8 cellular contexts compared by ENCODE assay signal in genomic region chr3:57756528-57757401, GRCh38. TPM values are rescaled to one million over a fixed set of nuclear protein-coding genes. Genes with fewer than 3 reads are reported as not detected.
DNase-seq lines count a peak whose midpoint lies in the region; ATAC-seq and TF ChIP-seq lines count a peak whose summit lies in the region.

No MANE protein-coding gene starts in this region.

- DNase-seq in SIG-M5 treated with dmso at 0.1 percent for 504 hours (lab: John Stamatoyannopoulos, UW; ENCODE audit: unreplicated experiment) (peak; percentile 42), SIG-M5 (lab: John Stamatoyannopoulos, UW) (no peak), SK-N-SH (peak; percentile 73), left ventricle myocardium superior (peak; percentile 59), prostate gland (ENCODE audit: low spot score) (peak; percentile 24), NCI-H1092 treated with DMSO at 0.1 percent for 48 hours (lab: John Stamatoyannopoulos, UW) (no peak)

- peaks cover 56% of the 10 kb centered on the region for H3K79me2 ChIP-seq in SK-N-SH (ENCODE audit: insufficient read depth)

- H2AFZ ChIP-seq in SK-N-SH (ENCODE audit: low read depth): peak overlapping the region; percentile 100

- TF ChIP-seq POLR2A in prostate gland (IDR thresholded peaks at IDR 0.05): no peak

- no peak for TF ChIP-seq EP300 in SK-N-SH (IDR thresholded peaks at IDR 0.05; ENCODE audit: borderline replicate concordance in 1 of 2, low read depth in 1 of 2, low read length in 1 of 2)

- CTCF ChIA-PET in SK-N-SH (lab: Yijun Ruan, JAX): interaction anchor here (0.6 to 1.2 kb wide), 2 partner anchors 108 to 150 kb away, joined by 3 read pairs; no protein-coding TSS in a partner anchor

- peaks cover 26% of the 10 kb centered on the region for H4K20me1 ChIP-seq in SK-N-SH (ENCODE audit: insufficient read depth)

- WGBS in SK-N-SH (ENCODE audit: low lambda C conversion rate): 2% methylated on average over 21 of the region's 84 CpGs
- WGBS in adipose tissue, 3 donors: 0 to 1% (median 1%) methylated on average over 34 to 84 of the region's 84 CpGs
- under 1% methylated on average over 56 of the region's 84 CpGs for WGBS in prostate gland

- H3K4me3 ChIP-seq in SK-N-SH (ENCODE audit: low read depth in 2 of 2, low read length in 1 of 2): peak overlapping the region; percentile 89 to 94
- H3K4me3 ChIP-seq in prostate gland: peak overlapping the region; percentile 85 to 91

- intact Hi-C loops in left ventricle myocardium superior (cut with micrococcal nuclease): no loop called here
- intact Hi-C loops in prostate gland (cut with DNase I): loop anchor here (2.0 to 5.0 kb wide), 2 partner anchors 64 to 160 kb away; partner anchors contain the start of genes ARF4 and DENND6A

- peak overlapping the region; percentile 94 for H3K4me2 ChIP-seq in SK-N-SH

- no peak for TF ChIP-seq RAD21 in SK-N-SH (IDR thresholded peaks at IDR 0.05; ENCODE audit: low read length)

- H3K4me1 ChIP-seq in SK-N-SH (ENCODE audit: control insufficient read depth in 1 of 2, insufficient read depth in 2 of 2, low read depth in 1 of 2, low read length in 1 of 2): peaks cover 12 to 14% of the 10 kb centered on the region in 2 experiments; a peak in 3 of 4 replicates
- H3K4me1 ChIP-seq in prostate gland (replicated peaks): no peaks in the 10 kb centered on the region

- H3K36me3 ChIP-seq in SK-N-SH (replicated peaks in 1 of 2; ENCODE audit: control insufficient read depth in 1 of 2, insufficient read depth in 2 of 2, low read length in 1 of 2): peaks cover 9 to 33% of the 10 kb centered on the region in 2 experiments
- no peaks in the 10 kb centered on the region for H3K36me3 ChIP-seq in prostate gland

- peaks cover 9% of the 10 kb centered on the region for H3F3A ChIP-seq in SK-N-SH (replicated peaks; ENCODE audit: insufficient read depth)

- H3K9me3 ChIP-seq in SK-N-SH: no peaks in the 10 kb centered on the region
- no peaks in the 10 kb centered on the region for H3K9me3 ChIP-seq in prostate gland

- H3K27ac ChIP-seq in SK-N-SH (ENCODE audit: low read depth in 2 of 2, low read length in 1 of 2): peak overlapping the region; percentile 82 to 91
- peak overlapping the region; percentile 49 for H3K27ac ChIP-seq in adipose tissue (ENCODE audit: low read depth, low read length)
- H3K27ac ChIP-seq in prostate gland: peak overlapping the region; percentile 85

- H3K9ac ChIP-seq in SK-N-SH: peak overlapping the region; percentile 85

- H3K9me2 ChIP-seq in SK-N-SH: no peaks in the 10 kb centered on the region

- POLR2A ChIA-PET in SK-N-SH (lab: Yijun Ruan, JAX): interaction anchor here (0.6 to 1.7 kb wide), 3 partner anchors 64 to 159 kb away, joined by 3 to 7 read pairs (median 4); partner anchors contain the start of genes ARF4 and DENND6A

- ATAC-seq in HG03095 (IDR thresholded peaks at IDR 0.05; ENCODE audit: unreplicated experiment) (peak; percentile 11), left ventricle myocardium superior (peak; percentile 53)

- no peaks in the 10 kb centered on the region for H3K27me3 ChIP-seq in SK-N-SH (ENCODE audit: insufficient read depth)
- no peaks in the 10 kb centered on the region for H3K27me3 ChIP-seq in prostate gland (replicated peaks; ENCODE audit: insufficient read depth)

- TF ChIP-seq CTCF in SK-N-SH (IDR thresholded peaks at IDR 0.05) (no peak), prostate gland (IDR thresholded peaks at IDR 0.05) (peak in 1 of 4 experiments; percentile 7)

TF ChIP-seq in SK-N-SH, 30 proteins besides CTCF, POLR2A, EP300 and RAD21:
- TF ChIP-seq FOSL2 (IDR thresholded peaks at IDR 0.05; ENCODE audit: borderline replicate concordance, low read depth): peak; percentile 47
- TF ChIP-seq TEAD4 (IDR thresholded peaks at IDR 0.05; ENCODE audit: borderline replicate concordance, insufficient read depth): no peak
- TF ChIP-seq REST (IDR thresholded peaks at IDR 0.05; ENCODE audit: low read depth, low read length): no peak

RNA-seq across cellular contexts. Expression of gene SLMAP, which starts 0.7 kb away (rescaled TPM):
- polyA plus RNA-seq in SK-N-SH (2012; rRNA removed) (10.5 and 11.7 TPM in 2 replicates), adipose tissue (10 to 100 TPM in 2 of 3 donors, 1 to 10 TPM in 1; 7.8 to 21.8 (median 17.9) TPM)
- polyA plus RNA-seq in SK-N-SH (2012; cell fraction: cytosol; rRNA removed): 14.4 and 16.5 TPM in 2 replicates
- polyA plus RNA-seq in SK-N-SH (2012; cell fraction: nucleus; rRNA removed): 13.9 and 19.8 TPM in 2 replicates
- total RNA-seq in left ventricle myocardium superior (263 TPM), prostate gland (100 to 1,000 TPM in 1 of 2 donors, 10 to 100 TPM in 1; 76.3 to 131 TPM)

Comparison
In these comparisons a context has a peak if more than half of its experiments do, and no peak if none do; other contexts are left out.
1. DNase-seq: peak in SIG-M5 treated with dmso at 0.1 percent for 504 hours (single experiment), SK-N-SH (single experiment), left ventricle myocardium superior (single experiment) and prostate gland (single experiment); none in SIG-M5 (single experiment) and NCI-H1092 treated with DMSO at 0.1 percent for 48 hours (single experiment).
2. Peak in every context shown above with its lines, with median percentiles within 50 percentile points of each other: H3K27ac ChIP-seq.